ENCODE assay signal across 15 cellular contexts in genomic region chr3:45582407-45582806, GRCh38. TPM values are rescaled to one million over a fixed set of nuclear protein-coding genes. Genes with fewer than 3 reads are reported as not detected.
A peak's percentile ranks its signal among the peaks of the same experiment; 100 is the strongest.
DNase-seq lines count a peak whose midpoint lies in the region; ATAC-seq and TF ChIP-seq lines count a peak whose summit lies in the region.
"Had no signal": no experiment of that assay in that cellular context is flagged by ENCODE, and none has a peak within 500 bp of the region (broad histone marks: within the 10 kb centered on the region; RNA-seq: fewer than 3 reads in every experiment).

No MANE protein-coding gene starts in this region.

- H3K9me3 ChIP-seq in left ventricle myocardium inferior (replicated peaks) = no peaks in the 10 kb centered on the region
- no peaks in the 10 kb centered on the region for H3K9me3 ChIP-seq in MM.1S (replicated peaks; ENCODE audit: insufficient read depth, low read length)
- H3K9me3 ChIP-seq: pancreas had no signal

- H3K27me3 ChIP-seq in left ventricle myocardium inferior (ENCODE audit: low read depth) = no peaks in the 10 kb centered on the region
- H3K27me3 ChIP-seq in MM.1S (replicated peaks; ENCODE audit: insufficient read depth, low read length) = no peaks in the 10 kb centered on the region
- H3K27me3 ChIP-seq: pancreas had no signal

- no peaks in the 10 kb centered on the region for H3K9me3 Mint-ChIP-seq in stimulated activated effector memory CD8-positive, alpha-beta T cell treated with anti-CD3 and anti-CD28 coated beads, Interleukin-12 subunit alpha, Interleukin-12 subunit beta, amount 100 ng/mL, for 72 hours
- no peaks in the 10 kb centered on the region for H3K9me3 Mint-ChIP-seq in nephron progenitor cell
- H3K9me3 Mint-ChIP-seq: activated CD4-positive, alpha-beta memory T cell treated with anti-CD3 and anti-CD28 coated beads, Interleukin-2, amount 10 ng/mL, durations not matched to agents 7 days and 5 days; activated naive CD4-positive, alpha-beta T cell treated with anti-CD3 and anti-CD28 coated beads, Interleukin-2, amount 50 U/mL, for 24 hours; CD8-positive, alpha-beta memory T cell; stimulated activated naive CD8-positive, alpha-beta T cell treated with anti-CD3 and anti-CD28 coated beads, Interleukin-15, Interleukin-2, amounts not matched to agents 100 ng/mL and 50 ng/mL, for 24 hours had no signal

- H3K79me2 ChIP-seq in MM.1S (ENCODE audit: low read length) = no peaks in the 10 kb centered on the region

- no peak overlapping the region for H3K4me3 Mint-ChIP-seq in stimulated activated effector memory CD8-positive, alpha-beta T cell treated with anti-CD3 and anti-CD28 coated beads, Interleukin-12 subunit alpha, Interleukin-12 subunit beta, amount 100 ng/mL, for 72 hours
- H3K4me3 Mint-ChIP-seq in nephron progenitor cell = no peak overlapping the region
- H3K4me3 Mint-ChIP-seq: activated CD4-positive, alpha-beta memory T cell treated with anti-CD3 and anti-CD28 coated beads, Interleukin-2, amount 10 ng/mL, durations not matched to agents 7 days and 5 days; activated naive CD4-positive, alpha-beta T cell treated with anti-CD3 and anti-CD28 coated beads, Interleukin-2, amount 50 U/mL, for 24 hours; CD8-positive, alpha-beta memory T cell; stimulated activated naive CD8-positive, alpha-beta T cell treated with anti-CD3 and anti-CD28 coated beads, Interleukin-15, Interleukin-2, amounts not matched to agents 100 ng/mL and 50 ng/mL, for 24 hours had no signal

- DNase-seq in HFF-Myc (ENCODE audit: extremely low read depth, low read depth) = peak; percentile 66
- peak; percentile 73 for DNase-seq in astrocyte of the spinal cord (ENCODE audit: low read depth, low spot score)
- DNase-seq in left ventricle myocardium inferior = no peak
- no peak for DNase-seq in stimulated activated effector memory CD8-positive, alpha-beta T cell treated with anti-CD3 and anti-CD28 coated beads, Interleukin-12 subunit alpha, Interleukin-12 subunit beta, amount 100 ng/mL, for 72 hours (ENCODE audit: low spot score in 2 of 2)
- no peak for DNase-seq in NCI-H2171 (lab: John Stamatoyannopoulos, UW)
- no peak for DNase-seq in activated T-cell treated with anti-CD3 and anti-CD28 coated beads, Interleukin-2, amount 50 U/mL, for 48 hours
- no peak for DNase-seq in MM.1S
- no peak for DNase-seq in nephron progenitor cell
- DNase-seq: activated CD4-positive, alpha-beta memory T cell treated with anti-CD3 and anti-CD28 coated beads, Interleukin-2, amount 10 ng/mL, durations not matched to agents 7 days and 5 days; CD8-positive, alpha-beta memory T cell; NCI-H226; PC-9 had no signal

- intact Hi-C loops in left ventricle myocardium inferior (cut with micrococcal nuclease) = no loop called here

- no peak overlapping the region for H3K9ac ChIP-seq in MM.1S (ENCODE audit: low read length)

- H3F3A ChIP-seq in MM.1S (ENCODE audit: insufficient read depth, low read length) = no peaks in the 10 kb centered on the region

- peaks cover 5% of the 10 kb centered on the region for H3K4me1 Mint-ChIP-seq in stimulated activated effector memory CD8-positive, alpha-beta T cell treated with anti-CD3 and anti-CD28 coated beads, Interleukin-12 subunit alpha, Interleukin-12 subunit beta, amount 100 ng/mL, for 72 hours
- H3K4me1 Mint-ChIP-seq in nephron progenitor cell = no peaks in the 10 kb centered on the region
- H3K4me1 Mint-ChIP-seq: CD8-positive, alpha-beta memory T cell had no signal

- H3K27ac ChIP-seq in left ventricle myocardium inferior (replicated peaks) (peak overlapping the region; percentile 86), MM.1S (ENCODE audit: low read length) (no peak overlapping the region)
- H3K27ac ChIP-seq: PC-9 had no signal

- in situ Hi-C loops in astrocyte of the spinal cord (cut with HindIII; ENCODE audit: low sequenced_read_pairs) = no loop called here

- peaks cover 6% of the 10 kb centered on the region for H3K27me3 Mint-ChIP-seq in nephron progenitor cell (ENCODE audit: low read depth, poor library complexity)
- H3K27me3 Mint-ChIP-seq: activated naive CD4-positive, alpha-beta T cell treated with anti-CD3 and anti-CD28 coated beads, Interleukin-2, amount 50 U/mL, for 24 hours had no signal

- H3K4me3 ChIP-seq in HFF-Myc (replicated peaks; ENCODE audit: low read depth, low read length) (no peak overlapping the region), astrocyte of the spinal cord (ENCODE audit: low read depth, low read length) (no peak overlapping the region), left ventricle myocardium inferior (no peak overlapping the region), MM.1S (ENCODE audit: low read length) (no peak overlapping the region)
- H3K4me3 ChIP-seq: pancreas, PC-9 had no signal

- ATAC-seq in stimulated activated effector memory CD8-positive, alpha-beta T cell treated with anti-CD3 and anti-CD28 coated beads, Interleukin-12 subunit alpha, Interleukin-12 subunit beta, amount 100 ng/mL, for 72 hours = peak; percentile 57

- H3K9me2 ChIP-seq in MM.1S (replicated peaks; ENCODE audit: insufficient read depth, low read length) = no peaks in the 10 kb centered on the region

- TF ChIP-seq CTCF in HFF-Myc (IDR thresholded peaks at IDR 0.05; ENCODE audit: low read depth, low read length, missing control alignments) (no peak), astrocyte of the spinal cord (IDR thresholded peaks at IDR 0.05; ENCODE audit: low read depth, low read length) (no peak), left ventricle myocardium inferior (IDR thresholded peaks at IDR 0.05; ENCODE audit: borderline replicate concordance) (no peak), MM.1S (IDR thresholded peaks at IDR 0.05; ENCODE audit: low read length) (no peak), nephron progenitor cell (IDR thresholded peaks at IDR 0.05) (no peak)

- H3K4me1 ChIP-seq in left ventricle myocardium inferior = peaks cover 35% of the 10 kb centered on the region
- no peaks in the 10 kb centered on the region for H3K4me1 ChIP-seq in MM.1S (ENCODE audit: low read length)

- H3K4me2 ChIP-seq in MM.1S (ENCODE audit: low read depth, low read length) = no peak overlapping the region
- H3K4me2 ChIP-seq: PC-9 had no signal

- H4K20me1 ChIP-seq in MM.1S (ENCODE audit: insufficient read depth, low read length) = no peaks in the 10 kb centered on the region

- no peak overlapping the region for H2AFZ ChIP-seq in MM.1S (ENCODE audit: low read length)
- H2AFZ ChIP-seq: PC-9 had no signal

- no peak overlapping the region for H3K27ac Mint-ChIP-seq in stimulated activated effector memory CD8-positive, alpha-beta T cell treated with anti-CD3 and anti-CD28 coated beads, Interleukin-12 subunit alpha, Interleukin-12 subunit beta, amount 100 ng/mL, for 72 hours
- H3K27ac Mint-ChIP-seq in nephron progenitor cell = no peak overlapping the region
- H3K27ac Mint-ChIP-seq: activated CD4-positive, alpha-beta memory T cell treated with anti-CD3 and anti-CD28 coated beads, Interleukin-2, amount 10 ng/mL, durations not matched to agents 7 days and 5 days; activated naive CD4-positive, alpha-beta T cell treated with anti-CD3 and anti-CD28 coated beads, Interleukin-2, amount 50 U/mL, for 24 hours; CD8-positive, alpha-beta memory T cell; stimulated activated naive CD8-positive, alpha-beta T cell treated with anti-CD3 and anti-CD28 coated beads, Interleukin-15, Interleukin-2, amounts not matched to agents 100 ng/mL and 50 ng/mL, for 24 hours had no signal

- H3K36me3 ChIP-seq in left ventricle myocardium inferior (no peaks in the 10 kb centered on the region), MM.1S (replicated peaks; ENCODE audit: insufficient read depth, low read length) (no peaks in the 10 kb centered on the region)
- H3K36me3 ChIP-seq: pancreas had no signal

- H3K36me3 Mint-ChIP-seq in stimulated activated effector memory CD8-positive, alpha-beta T cell treated with anti-CD3 and anti-CD28 coated beads, Interleukin-12 subunit alpha, Interleukin-12 subunit beta, amount 100 ng/mL, for 72 hours = no peaks in the 10 kb centered on the region
- H3K36me3 Mint-ChIP-seq in nephron progenitor cell (ENCODE audit: low read depth) = no peaks in the 10 kb centered on the region
- H3K36me3 Mint-ChIP-seq: activated naive CD4-positive, alpha-beta T cell treated with anti-CD3 and anti-CD28 coated beads, Interleukin-2, amount 50 U/mL, for 24 hours; CD8-positive, alpha-beta memory T cell had no signal

RNA-seq across cellular contexts. Expression of gene LIMD1, which starts 12.1 kb away (rescaled TPM):
- total RNA-seq in left ventricle myocardium inferior = 27.8 TPM

Comparison
In these comparisons a context has a peak if more than half of its experiments do, and no peak if none do; other contexts are left out.
1. DNase-seq: peak in HFF-Myc (single experiment) and astrocyte of the spinal cord (single experiment); none in left ventricle myocardium inferior (single experiment), stimulated activated effector memory CD8-positive, alpha-beta T cell treated with anti-CD3 and anti-CD28 coated beads, Interleukin-12 subunit alpha, Interleukin-12 subunit beta, amount 100 ng/mL, for 72 hours (0 of 2), NCI-H2171 (single experiment), activated T-cell treated with anti-CD3 and anti-CD28 coated beads, Interleukin-2, amount 50 U/mL, for 48 hours (0 of 2), MM.1S (single experiment) and nephron progenitor cell (single experiment).